ENCODE assay signal across 8 cellular contexts in the genomic region with DNA sequence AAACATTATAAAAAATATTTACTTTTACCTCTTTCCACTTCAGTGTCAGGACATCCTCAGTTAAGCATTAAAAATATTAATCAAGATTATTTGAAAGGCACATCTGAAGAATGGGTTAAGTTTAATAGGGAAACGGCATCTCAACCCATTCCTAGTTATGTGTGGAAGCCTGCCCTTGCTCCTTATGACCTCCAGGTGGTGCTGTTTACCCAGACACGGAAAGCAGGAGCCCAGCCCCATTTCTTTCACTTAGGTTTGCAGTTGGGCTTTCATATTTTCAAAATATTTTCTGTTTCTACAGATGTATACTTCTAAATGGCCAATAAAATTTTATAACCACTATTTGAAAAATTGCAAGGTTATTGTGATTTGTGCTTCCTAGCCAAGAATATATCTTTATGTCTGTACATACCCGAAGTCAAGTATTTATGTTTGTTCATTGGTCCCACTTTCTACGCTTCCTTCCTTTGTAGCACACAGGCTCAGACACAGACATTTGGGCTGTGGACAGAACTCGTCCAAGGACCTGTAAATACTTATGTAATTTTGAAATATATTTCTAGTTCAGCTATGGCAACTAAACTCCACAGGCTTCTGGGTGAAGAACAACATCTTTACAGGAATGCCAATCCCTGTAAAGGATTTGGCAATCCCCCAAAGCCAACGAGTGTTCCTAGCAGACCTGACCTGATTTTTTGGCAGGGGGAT.
DNase-seq lines count a peak whose midpoint lies in the region; ATAC-seq and TF ChIP-seq lines count a peak whose summit lies in the region.

No MANE protein-coding gene starts in this region.

- POLR2A ChIA-PET in BJ (lab: Charles Lee): no interaction called here

- H3K4me1 Mint-ChIP-seq in activated T-cell treated with anti-CD3 and anti-CD28 coated beads, Interleukin-2, amount 50 U/mL, for 72 hours (ENCODE audit: low read depth): no peaks in the 10 kb centered on the region

- H3K4me3 Mint-ChIP-seq in activated T-cell treated with anti-CD3 and anti-CD28 coated beads, Interleukin-2, amount 50 U/mL, for 72 hours: no peak overlapping the region

- H3K9me3 Mint-ChIP-seq in activated T-cell treated with anti-CD3 and anti-CD28 coated beads, Interleukin-2, amount 50 U/mL, for 72 hours: no peaks in the 10 kb centered on the region

- no peaks in the 10 kb centered on the region for H3K4me1 ChIP-seq in foreskin keratinocyte

- DNase-seq in BJ (ENCODE audit: low read depth) (no peak), NCI-H69 (lab: John Stamatoyannopoulos, UW) (peak; percentile 60), foreskin keratinocyte (peak in 1 of 2 donors; percentile 44), nucleus accumbens (lab: John Stamatoyannopoulos, UW) (peak in 40 of 56 donors; percentile 2 to 73 (median 27)), islet precursor cell (no peak)
- DNase-seq in activated T-cell treated with anti-CD3 and anti-CD28 coated beads, Interleukin-2, amount 50 U/mL, for 72 hours: peak; percentile 27 to 29

- TF ChIP-seq CTCF in BJ (IDR thresholded peaks at IDR 0.05; ENCODE audit: insufficient read depth, low read depth, low read length) (peak; percentile 94), foreskin keratinocyte (conservative IDR thresholded peaks at IDR 0.05) (peak; percentile 96)

- H3K4me3 ChIP-seq in BJ (ENCODE audit: low read depth, low read length): no peak overlapping the region

- no peak overlapping the region for H3K27ac Mint-ChIP-seq in activated T-cell treated with anti-CD3 and anti-CD28 coated beads, Interleukin-2, amount 50 U/mL, for 72 hours

- CTCF ChIA-PET in BJ (lab: Yijun Ruan, JAX): interaction anchor here (0.6 to 2.9 kb wide), 20 partner anchors 9 to 1725 kb away, joined by 3 to 22 read pairs (median 3); partner anchors contain the start of gene NPAS3

- no peaks in the 10 kb centered on the region for H3K36me3 ChIP-seq in BJ (ENCODE audit: control insufficient read depth, insufficient read depth, low read length)

- H3K27me3 ChIP-seq in BJ (ENCODE audit: control insufficient read depth, insufficient read depth, low read length): no peaks in the 10 kb centered on the region
- peaks cover 16% of the 10 kb centered on the region for H3K27me3 ChIP-seq in foreskin keratinocyte

- H3K27me3 Mint-ChIP-seq in activated T-cell treated with anti-CD3 and anti-CD28 coated beads, Interleukin-2, amount 50 U/mL, for 72 hours (ENCODE audit: low read depth): peaks cover 8% of the 10 kb centered on the region

- H3K27ac ChIP-seq in foreskin keratinocyte: no peak overlapping the region

- peak; percentile 67 for ATAC-seq in GM18907 (IDR thresholded peaks at IDR 0.05; ENCODE audit: unreplicated experiment)
- ATAC-seq in HG03439 (IDR thresholded peaks at IDR 0.05; ENCODE audit: unreplicated experiment): peak; percentile 58
- ATAC-seq in activated T-cell treated with anti-CD3 and anti-CD28 coated beads, Interleukin-2, amount 50 U/mL, for 72 hours (replicated peaks in 1 of 2): peak; percentile 49 to 56
- ATAC-seq in foreskin keratinocyte: peak; percentile 72

- H3K36me3 Mint-ChIP-seq in activated T-cell treated with anti-CD3 and anti-CD28 coated beads, Interleukin-2, amount 50 U/mL, for 72 hours (ENCODE audit: insufficient read depth in 2 of 2): no peaks in the 10 kb centered on the region

Comparison
In these comparisons a context has a peak if more than half of its experiments do, and no peak if none do; other contexts are left out.
1. DNase-seq: peak in NCI-H69 (single experiment), activated T-cell treated with anti-CD3 and anti-CD28 coated beads, Interleukin-2, amount 50 U/mL, for 72 hours (2 of 2) and nucleus accumbens (40 of 56); none in BJ (single experiment) and islet precursor cell (single experiment).
2. Peak in every context shown above with its lines, with median percentiles within 50 percentile points of each other: ATAC-seq.